24 cellular contexts compared by ENCODE assay signal in the genomic region with DNA sequence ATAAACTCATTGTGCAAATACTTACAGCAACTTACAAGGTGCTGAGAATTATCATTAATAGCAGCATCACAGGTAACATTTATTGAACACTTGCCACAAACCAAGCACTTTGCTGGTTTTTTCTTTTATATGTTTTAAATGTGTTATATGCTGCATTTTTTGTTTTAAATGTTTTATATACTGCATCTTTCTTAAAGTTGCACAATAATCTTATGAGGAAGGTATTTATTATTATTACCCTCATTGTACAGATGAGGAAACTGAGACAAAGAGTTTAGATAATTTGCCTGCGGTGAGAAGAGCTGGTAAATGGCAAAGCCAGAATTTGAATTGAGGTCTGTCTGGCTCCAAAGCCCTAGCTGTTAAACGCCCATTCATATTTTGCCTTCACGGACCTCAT. TPM values are rescaled to one million over a fixed set of nuclear protein-coding genes. Genes with fewer than 3 reads are reported as not detected.
DNase-seq lines count a peak whose midpoint lies in the region; ATAC-seq and TF ChIP-seq lines count a peak whose summit lies in the region.
"Had no signal": no experiment of that assay in that cellular context is flagged by ENCODE, and none has a peak within 500 bp of the region (broad histone marks: within the 10 kb centered on the region; RNA-seq: fewer than 3 reads in every experiment).

No MANE protein-coding gene starts in this region.

- no peaks in the 10 kb centered on the region for H3K79me2 ChIP-seq in hepatocyte
- no peaks in the 10 kb centered on the region for H3K79me2 ChIP-seq in mesendoderm (ENCODE audit: control insufficient read depth, insufficient read depth, low read length)
- H3K79me2 ChIP-seq in H9 (ENCODE audit: insufficient read depth, low read length), result no peaks in the 10 kb centered on the region

- DNase-seq in Calu3 (no peak), T-helper 17 cell (no peak), hepatocyte (ENCODE audit: low spot score) (no peak), progenitor cell of endocrine pancreas (ENCODE audit: low spot score, unreplicated experiment) (no peak), mesendoderm (no peak), G401 (ENCODE audit: low spot score) (no peak), H9 (no peak), ecto neural progenitor cell (ENCODE audit: low spot score) (no peak)
- DNase-seq: activated CD4-positive, alpha-beta T cell treated with anti-CD3 and anti-CD28 coated beads, Interleukin-2, amount 10 ng/mL, durations not matched to agents 24 days and 14 days; activated CD8-positive, alpha-beta memory T cell treated with anti-CD3 and anti-CD28 coated beads for 24 hours; activated T-cell treated with anti-CD3 and anti-CD28 coated beads for 4 hours; amygdala; head of caudate nucleus; left ventricle myocardium inferior; MV-4-11; NCI-H1436; stimulated activated naive CD4-positive, alpha-beta T cell had no signal

- no peak overlapping the region for H2BK120ac ChIP-seq in mesendoderm (ENCODE audit: low read depth, low read length)
- no peak overlapping the region for H2BK120ac ChIP-seq in H9 (ENCODE audit: low read depth, low read length, poor library complexity, severe bottlenecking)

- H2AFZ ChIP-seq in hepatocyte (no peak overlapping the region), H9 (ENCODE audit: low read length) (no peak overlapping the region)

- H3K4me2 ChIP-seq in hepatocyte (no peak overlapping the region), mesendoderm (ENCODE audit: low read length) (no peak overlapping the region), H9 (ENCODE audit: insufficient read depth, insufficient read length, low read length) (no peak overlapping the region)

- H3K27ac ChIP-seq in hepatocyte (peak overlapping the region; percentile 77), mesendoderm (ENCODE audit: low read depth, low read length) (no peak overlapping the region), H9 (ENCODE audit: insufficient read length, low read depth, low read length) (no peak overlapping the region)
- H3K27ac ChIP-seq: breast epithelium, left ventricle myocardium inferior, skin epidermis, suprapubic skin had no signal

- no peaks in the 10 kb centered on the region for H3K23me2 ChIP-seq in H9 (ENCODE audit: insufficient read length, low read depth, low read length, poor library complexity, severe bottlenecking)

- H2BK5ac ChIP-seq in mesendoderm (ENCODE audit: low read length) (no peak overlapping the region), H9 (ENCODE audit: insufficient read length, low read length) (no peak overlapping the region)

- H4K8ac ChIP-seq in mesendoderm (ENCODE audit: low read depth, low read length) (no peak overlapping the region), H9 (replicated peaks; ENCODE audit: insufficient read length, low read depth, low read length) (no peak overlapping the region)

- no peak overlapping the region for H2BK20ac ChIP-seq in H9 (ENCODE audit: low read depth, low read length, poor library complexity, severe bottlenecking)

- H3K79me1 ChIP-seq in mesendoderm (ENCODE audit: low read length) (no peaks in the 10 kb centered on the region), H9 (ENCODE audit: insufficient read depth, low read depth, low read length, poor library complexity, severe bottlenecking) (no peaks in the 10 kb centered on the region)

- no peak overlapping the region for H2BK12ac ChIP-seq in H9 (ENCODE audit: insufficient read length, low read depth, low read length)

- TF ChIP-seq CTCF in Calu3 (IDR thresholded peaks at IDR 0.05; ENCODE audit: unreplicated experiment) (no peak), hepatocyte (IDR thresholded peaks at IDR 0.05; ENCODE audit: poor library complexity) (no peak), progenitor cell of endocrine pancreas (IDR thresholded peaks at IDR 0.05; ENCODE audit: unreplicated experiment) (no peak), H9 (conservative IDR thresholded peaks at IDR 0.05) (no peak)

- H3K27me3 Mint-ChIP-seq in Calu3 (ENCODE audit: unreplicated experiment) (no peaks in the 10 kb centered on the region), T-helper 17 cell (no peaks in the 10 kb centered on the region), progenitor cell of endocrine pancreas (no peaks in the 10 kb centered on the region), H9 (ENCODE audit: low read depth) (no peaks in the 10 kb centered on the region; the same call in 1 of the 2 replicates)
- H3K27me3 Mint-ChIP-seq: activated CD4-positive, alpha-beta T cell treated with anti-CD3 and anti-CD28 coated beads, Interleukin-2, amount 10 ng/mL, durations not matched to agents 24 days and 14 days; activated naive CD4-positive, alpha-beta T cell treated with anti-CD3 and anti-CD28 coated beads, Interleukin-2, amount 50 U/mL, for 24 hours; B cell had no signal

- H3K9me3 Mint-ChIP-seq in Calu3 (ENCODE audit: low read depth, unreplicated experiment) (no peaks in the 10 kb centered on the region), progenitor cell of endocrine pancreas (ENCODE audit: low read depth) (no peaks in the 10 kb centered on the region), H9 (no peaks in the 10 kb centered on the region)
- H3K9me3 Mint-ChIP-seq: activated CD4-positive, alpha-beta T cell treated with anti-CD3 and anti-CD28 coated beads, Interleukin-2, amount 10 ng/mL, durations not matched to agents 24 days and 14 days; activated naive CD4-positive, alpha-beta T cell treated with anti-CD3 and anti-CD28 coated beads, Interleukin-2, amount 50 U/mL, for 24 hours; activated T-helper 2 cell treated with anti-CD3 and anti-CD28 coated beads, Interferon-gamma antibody, Interleukin-2, Interleukin-4, amounts not matched to agents 10 μg/mL and 5 μg/mL and 100 μg/mL, durations not matched to agents 14 hours and 24 hours and 36 hours had no signal

- H3K36me3 Mint-ChIP-seq in Calu3 (ENCODE audit: insufficient read depth, unreplicated experiment), result no peaks in the 10 kb centered on the region
- no peaks in the 10 kb centered on the region for H3K36me3 Mint-ChIP-seq in T-helper 17 cell (ENCODE audit: low read depth)
- peaks cover 3% of the 10 kb centered on the region for H3K36me3 Mint-ChIP-seq in progenitor cell of endocrine pancreas (ENCODE audit: insufficient read depth)
- H3K36me3 Mint-ChIP-seq in H9 (ENCODE audit: insufficient read depth in 1 of 3, low read depth in 3 of 3), result peaks cover 3 to 7% (median 6%) of the 10 kb centered on the region in 3 experiments; a peak in 5 of 7 replicates

- H3K4me3 ChIP-seq in hepatocyte (no peak overlapping the region), mesendoderm (ENCODE audit: low read length) (no peak overlapping the region)
- H3K4me3 ChIP-seq: breast epithelium, left ventricle myocardium inferior, skin epidermis, suprapubic skin had no signal

- H3K4me1 Mint-ChIP-seq in Calu3 (ENCODE audit: low read depth, unreplicated experiment) (peaks cover 25% of the 10 kb centered on the region), T-helper 17 cell (no peaks in the 10 kb centered on the region), progenitor cell of endocrine pancreas (ENCODE audit: low read depth) (peaks cover 12% of the 10 kb centered on the region), H9 (peaks cover 24% of the 10 kb centered on the region in 2 experiments)
- H3K4me1 Mint-ChIP-seq: B cell had no signal

- peaks cover 20% of the 10 kb centered on the region for H3K4me1 ChIP-seq in hepatocyte (ENCODE audit: insufficient read depth)
- H3K4me1 ChIP-seq in mesendoderm (ENCODE audit: control insufficient read depth, low read depth, low read length), result peaks cover 1% of the 10 kb centered on the region
- H3K4me1 ChIP-seq in H9 (ENCODE audit: insufficient read depth, low read length), result no peaks in the 10 kb centered on the region; the same call in 1 of the 2 replicates
- H3K4me1 ChIP-seq: breast epithelium, suprapubic skin had no signal

- BruUV-seq in Calu3 (replicated peaks; lab: Mats Ljungman, UMichigan), result no TSS peak

- H4K5ac ChIP-seq in mesendoderm (ENCODE audit: low read length) (no peak overlapping the region), H9 (ENCODE audit: insufficient read length, low read depth, low read length) (no peak overlapping the region)

- H3K4me3 Mint-ChIP-seq in Calu3 (ENCODE audit: low read depth, unreplicated experiment) (no peak overlapping the region), T-helper 17 cell (no peak overlapping the region), progenitor cell of endocrine pancreas (ENCODE audit: low read depth) (no peak overlapping the region), H9 (no peak overlapping the region)
- H3K4me3 Mint-ChIP-seq: activated CD4-positive, alpha-beta T cell treated with anti-CD3 and anti-CD28 coated beads, Interleukin-2, amount 10 ng/mL, durations not matched to agents 24 days and 14 days; activated naive CD4-positive, alpha-beta T cell treated with anti-CD3 and anti-CD28 coated beads, Interleukin-2, amount 50 U/mL, for 24 hours; B cell; mesothelial cell of epicardium had no signal

- ATAC-seq in T-helper 17 cell, result no peak

- H3K23ac ChIP-seq in mesendoderm (ENCODE audit: low read length) (no peak overlapping the region), H9 (ENCODE audit: insufficient read length, low read depth, low read length) (no peak overlapping the region)

- no peaks in the 10 kb centered on the region for H3K36me3 ChIP-seq in hepatocyte (replicated peaks; ENCODE audit: insufficient read depth, low read depth)
- no peaks in the 10 kb centered on the region for H3K36me3 ChIP-seq in mesendoderm (ENCODE audit: control insufficient read depth, insufficient read depth, low read length)
- H3K36me3 ChIP-seq: breast epithelium, left ventricle myocardium inferior, suprapubic skin had no signal

- intact Hi-C loops in Calu3 (cut with micrococcal nuclease; ENCODE audit: unreplicated experiment), result loop anchor here (10.0 kb wide), 1 partner anchor 586 kb away; no protein-coding TSS in a partner anchor

- H3K9me3 ChIP-seq in T-helper 17 cell (ENCODE audit: control insufficient read depth, low read length, poor library complexity, severe bottlenecking) (no peaks in the 10 kb centered on the region), hepatocyte (ENCODE audit: low read depth) (no peaks in the 10 kb centered on the region), H9 (ENCODE audit: control insufficient read depth, low read depth, low read length) (no peaks in the 10 kb centered on the region)
- H3K9me3 ChIP-seq: breast epithelium, left ventricle myocardium inferior, suprapubic skin had no signal

- no peaks in the 10 kb centered on the region for H3K27me3 ChIP-seq in hepatocyte
- no peaks in the 10 kb centered on the region for H3K27me3 ChIP-seq in mesendoderm (ENCODE audit: insufficient read depth, low read length, poor library complexity)
- no peaks in the 10 kb centered on the region for H3K27me3 ChIP-seq in H9 (ENCODE audit: insufficient read depth, low read length)
- H3K27me3 ChIP-seq: breast epithelium, suprapubic skin had no signal

- H3K56ac ChIP-seq in mesendoderm (ENCODE audit: low read length) (no peak overlapping the region), H9 (ENCODE audit: insufficient read length, low read depth, low read length) (no peak overlapping the region)

- CTCF ChIA-PET in Calu3 (lab: Charles Lee), result interaction anchor here (0.9 to 1.2 kb wide), 2 partner anchors 11 to 12 kb away, joined by 3 read pairs; no protein-coding TSS in a partner anchor

- H3T11ph ChIP-seq in H9 (ENCODE audit: low read length), result no peak overlapping the region

- no peak overlapping the region for H2BK15ac ChIP-seq in mesendoderm (replicated peaks; ENCODE audit: low read depth)
- no peak overlapping the region for H2BK15ac ChIP-seq in H9 (ENCODE audit: low read depth, low read length)

- H3K9ac ChIP-seq in mesendoderm (ENCODE audit: low read length), result no peak overlapping the region
- H3K9ac ChIP-seq in H9 (ENCODE audit: extremely low read depth, insufficient read length, low read length), result no peak overlapping the region

- no peak overlapping the region for H3K14ac ChIP-seq in H9 (ENCODE audit: insufficient read depth, low read length)

- H3K4ac ChIP-seq in mesendoderm (ENCODE audit: low read depth, low read length) (no peak overlapping the region), H9 (ENCODE audit: low read depth, low read length) (no peak overlapping the region)

- H3K9me2 ChIP-seq in hepatocyte (replicated peaks; ENCODE audit: insufficient read depth), result no peaks in the 10 kb centered on the region

- in situ Hi-C loops in G401 (cut with HindIII; ENCODE audit: low sequenced_read_pairs), result no loop called here

- no peak overlapping the region for H3K18ac ChIP-seq in mesendoderm (ENCODE audit: low read length)
- no peak overlapping the region for H3K18ac ChIP-seq in H9 (ENCODE audit: insufficient read length, low read depth, low read length)

- H4K20me1 ChIP-seq in hepatocyte (ENCODE audit: insufficient read depth, poor library complexity, severe bottlenecking) (no peaks in the 10 kb centered on the region), H9 (ENCODE audit: control insufficient read depth, insufficient read depth, insufficient read length) (no peaks in the 10 kb centered on the region)

- H2AK5ac ChIP-seq in mesendoderm (ENCODE audit: low read length), result no peak overlapping the region
- no peak overlapping the region for H2AK5ac ChIP-seq in H9 (ENCODE audit: insufficient read length, low read length)

- H4K91ac ChIP-seq in H9 (ENCODE audit: insufficient read length, low read depth, low read length), result no peak overlapping the region

- WGBS in hepatocyte (ENCODE audit: low lambda C conversion rate, missing lambda C conversion rate), result 74% methylated on average over 3 of the region's 3 CpGs
- no CpG with 5 or more reads among the region's 3 CpGs for WGBS in mesendoderm (ENCODE audit: extremely low coverage, insufficient coverage, low lambda C conversion rate)
- WGBS in H9 (ENCODE audit: extremely low coverage, insufficient read length, low lambda C conversion rate), result no CpG with 5 or more reads among the region's 3 CpGs

- peak overlapping the region; percentile 52 for H3K27ac Mint-ChIP-seq in Calu3 (ENCODE audit: unreplicated experiment)
- peak overlapping the region; percentile 71 for H3K27ac Mint-ChIP-seq in T-helper 17 cell
- peak overlapping the region; percentile 51 for H3K27ac Mint-ChIP-seq in progenitor cell of endocrine pancreas
- H3K27ac Mint-ChIP-seq in H9, result 0 out of 7 replicates have a peak overlapping the region, but pooled peaks of 1 of the 3 experiments have one; percentile 0
- H3K27ac Mint-ChIP-seq: activated CD4-positive, alpha-beta T cell treated with anti-CD3 and anti-CD28 coated beads, Interleukin-2, amount 10 ng/mL, durations not matched to agents 24 days and 14 days; activated naive CD4-positive, alpha-beta T cell treated with anti-CD3 and anti-CD28 coated beads, Interleukin-2, amount 50 U/mL, for 24 hours; activated T-helper 2 cell treated with anti-CD3 and anti-CD28 coated beads, Interferon-gamma antibody, Interleukin-2, Interleukin-4, amounts not matched to agents 10 μg/mL and 5 μg/mL and 100 μg/mL, durations not matched to agents 14 hours and 24 hours and 36 hours; B cell; mesothelial cell of epicardium had no signal

RNA-seq across cellular contexts. Expression of gene RIOK3, which starts 52.2 kb away (rescaled TPM):
- total RNA-seq in Calu3 (2022), result 91.1 and 96.7 TPM in 2 replicates
- total RNA-seq in T-helper 17 cell, result 100 to 1,000 TPM; 103 to 142 TPM
- 70.7 and 95.2 TPM in 2 replicates for total RNA-seq in hepatocyte
- polyA plus RNA-seq in hepatocyte, result 53.9 and 57.5 TPM in 2 replicates
- total RNA-seq in progenitor cell of endocrine pancreas, result 52.7 and 52.8 TPM in 2 replicates
- 22.6 TPM for polyA plus RNA-seq in mesendoderm (2013, experiment 1 of 2)
- 22.6 TPM for polyA plus RNA-seq in mesendoderm (2013, experiment 2 of 2)
- total RNA-seq in G401 (2014; rRNA removed; shearing (Covaris generic)), result 27.3 and 50.2 TPM in 2 replicates
- 30.8 and 34.6 TPM in 2 replicates for total RNA-seq in H9 (2021)
